Comparison of ENCODE assay signal across 1 cellular context in genomic region chr19:58278156-58279041, GRCh38.
TF ChIP-seq lines count a peak whose summit lies in the region.

TSS of gene ZNF8 (plus strand) at chr19:58278955. CDS start at chr19:58279082, 127 bp downstream.

TF ChIP-seq in HepG2, 621 proteins besides CTCF, POLR2A, EP300 and RAD21 (continued from another document and continues in another):
- no peak for TF ChIP-seq ZBTB40 (IDR thresholded peaks at IDR 0.05)
- TF ChIP-seq ZBTB40 (CRISPR knock-in tag; IDR thresholded peaks at IDR 0.05) = peak; percentile 13; the same call in 1 of the 2 replicates
- peak; percentile 69; the same call in 1 of the 2 replicates for TF ChIP-seq ZNF441 (CRISPR knock-in tag; IDR thresholded peaks at IDR 0.05; ENCODE audit: borderline replicate concordance)
- TF ChIP-seq SPEN (CRISPR knock-in tag; IDR thresholded peaks at IDR 0.05; ENCODE audit: low read depth) = no peak; the same call in 1 of the 2 replicates
- no peak for TF ChIP-seq PHB2 (IDR thresholded peaks at IDR 0.05; ENCODE audit: partially characterized antibody)
- no peak for TF ChIP-seq KDM1A (CRISPR knock-in tag; IDR thresholded peaks at IDR 0.05)
- no peak; the same call in 1 of the 2 replicates for TF ChIP-seq ZBED4 (CRISPR knock-in tag; IDR thresholded peaks at IDR 0.05; ENCODE audit: borderline replicate concordance)
- TF ChIP-seq ZNF180 (CRISPR knock-in tag; IDR thresholded peaks at IDR 0.05; ENCODE audit: borderline replicate concordance, low read depth) = no peak
- peak; percentile 74 for TF ChIP-seq GATAD1 (CRISPR knock-in tag; IDR thresholded peaks at IDR 0.05)
- TF ChIP-seq ZNF232 (CRISPR knock-in tag; IDR thresholded peaks at IDR 0.05; ENCODE audit: borderline replicate concordance) = no peak
- 0 out of 2 replicates have a peak, but pooled peaks have one; percentile 21 for TF ChIP-seq ZFYVE20 (CRISPR knock-in tag; IDR thresholded peaks at IDR 0.05; ENCODE audit: borderline replicate concordance, low read depth)
- peak; percentile 93 for TF ChIP-seq ZNF564 (CRISPR knock-in tag; IDR thresholded peaks at IDR 0.05)
- TF ChIP-seq ZBTB42 (CRISPR knock-in tag; IDR thresholded peaks at IDR 0.05) = no peak
- TF ChIP-seq NRL (CRISPR knock-in tag; IDR thresholded peaks at IDR 0.05; ENCODE audit: borderline replicate concordance) = no peak
- TF ChIP-seq LCORL (IDR thresholded peaks at IDR 0.05) = no peak
- peak; percentile 78 for TF ChIP-seq LCORL (CRISPR knock-in tag; IDR thresholded peaks at IDR 0.05)
- TF ChIP-seq JUN (CRISPR knock-in tag; IDR thresholded peaks at IDR 0.05) = no peak
- no peak for TF ChIP-seq PRDM4 (CRISPR knock-in tag; IDR thresholded peaks at IDR 0.05; ENCODE audit: borderline replicate concordance)
- TF ChIP-seq ZNF747 (CRISPR knock-in tag; IDR thresholded peaks at IDR 0.05; ENCODE audit: borderline replicate concordance) = peak; percentile 53
- TF ChIP-seq BORCS8-MEF2B (CRISPR knock-in tag; IDR thresholded peaks at IDR 0.05) = peak; percentile 30; the same call in 1 of the 2 replicates
- TF ChIP-seq ZNF563 (CRISPR knock-in tag; IDR thresholded peaks at IDR 0.05) = peak; percentile 73
- TF ChIP-seq MAFF (IDR thresholded peaks at IDR 0.05; ENCODE audit: low read depth, low read length) = no peak
- no peak for TF ChIP-seq STAG1 (CRISPR knock-in tag; IDR thresholded peaks at IDR 0.05)
- TF ChIP-seq ZNF614 (CRISPR knock-in tag; IDR thresholded peaks at IDR 0.05; ENCODE audit: borderline replicate concordance) = peak; percentile 72; the same call in 1 of the 2 replicates
- no peak for TF ChIP-seq ZNF597 (CRISPR knock-in tag; IDR thresholded peaks at IDR 0.05)
- TF ChIP-seq SP1 (IDR thresholded peaks at IDR 0.05) = no peak
- peak; percentile 72 for TF ChIP-seq SP1 (CRISPR knock-in tag; IDR thresholded peaks at IDR 0.05)
- peak; percentile 74; the same call in 1 of the 2 replicates for TF ChIP-seq HES4 (CRISPR knock-in tag; IDR thresholded peaks at IDR 0.05; ENCODE audit: borderline replicate concordance)
- TF ChIP-seq ARNT (IDR thresholded peaks at IDR 0.05) = no peak
- TF ChIP-seq ZNF761 (CRISPR knock-in tag; conservative IDR thresholded peaks at IDR 0.05) = peak; percentile 46; the same call in 1 of the 2 replicates
- TF ChIP-seq HDAC1 (CRISPR knock-in tag; IDR thresholded peaks at IDR 0.05) = peak; percentile 80
- no peak for TF ChIP-seq HDAC6 (IDR thresholded peaks at IDR 0.05; ENCODE audit: low read depth, low read length)
- TF ChIP-seq ZBTB44 (CRISPR knock-in tag; IDR thresholded peaks at IDR 0.05) = no peak
- peak; percentile 58; the same call in 1 of the 2 replicates for TF ChIP-seq TGIF2 (CRISPR knock-in tag; IDR thresholded peaks at IDR 0.05)
- no peak for TF ChIP-seq BATF2 (CRISPR knock-in tag; IDR thresholded peaks at IDR 0.05)
- no peak for TF ChIP-seq LRRFIP1 (CRISPR knock-in tag; conservative IDR thresholded peaks at IDR 0.05)
- TF ChIP-seq PCBP2 (optimal IDR thresholded peaks at IDR 0.05; ENCODE audit: low read depth, low read length, poor library complexity, severe bottlenecking) = no peak
- TF ChIP-seq CHD2 (IDR thresholded peaks at IDR 0.05; ENCODE audit: low read depth, low read length) = peak; percentile 67
- peak; percentile 30 for TF ChIP-seq MED1 (CRISPR knock-in tag; IDR thresholded peaks at IDR 0.05)
- no peak for TF ChIP-seq ZNF773 (CRISPR knock-in tag; IDR thresholded peaks at IDR 0.05; ENCODE audit: borderline replicate concordance)
- no peak; the same call in 1 of the 2 replicates for TF ChIP-seq ZNF768 (CRISPR knock-in tag; IDR thresholded peaks at IDR 0.05)
- TF ChIP-seq GZF1 (CRISPR knock-in tag; IDR thresholded peaks at IDR 0.05) = peak; percentile 42
- TF ChIP-seq PAWR (CRISPR knock-in tag; IDR thresholded peaks at IDR 0.05; ENCODE audit: borderline replicate concordance) = 0 out of 2 replicates have a peak, but pooled peaks have one; percentile 24
- no peak for TF ChIP-seq NFE2L1 (CRISPR knock-in tag; IDR thresholded peaks at IDR 0.05; ENCODE audit: borderline replicate concordance)
